In the genomic region with DNA sequence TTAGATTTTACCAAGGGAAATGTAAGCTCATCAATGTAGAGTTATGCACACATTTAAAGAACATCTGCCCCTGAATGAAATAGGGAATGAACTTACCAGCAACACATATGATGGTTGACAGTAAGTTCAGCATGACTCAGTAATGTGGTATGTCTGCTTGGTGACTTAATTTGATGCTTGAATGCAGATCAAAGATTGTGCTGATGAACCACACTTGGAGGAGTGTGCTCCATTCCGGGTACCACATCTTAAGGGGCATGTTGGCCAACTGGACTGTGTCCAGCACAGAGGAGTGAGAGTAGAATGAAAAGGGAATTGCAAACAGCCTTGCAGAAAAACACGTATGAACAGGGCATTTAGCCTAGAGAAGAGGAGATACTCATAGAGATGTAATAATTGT, we compare ENCODE assay signal across 25 cellular contexts.
DNase-seq lines count a peak whose midpoint lies in the region; ATAC-seq, FAIRE-seq and TF ChIP-seq lines count a peak whose summit lies in the region.
"Had no signal": no experiment of that assay in that cellular context is flagged by ENCODE, and none has a peak within 500 bp of the region (broad histone marks: within the 10 kb centered on the region; RNA-seq: fewer than 3 reads in every experiment).

No MANE protein-coding gene starts in this region.

- no peak for ATAC-seq in HG03342 (IDR thresholded peaks at IDR 0.05; ENCODE audit: unreplicated experiment)
- ATAC-seq in gastrocnemius medialis, result no peak
- ATAC-seq: GM12878 had no signal

- H3K36me3 ChIP-seq in adipocyte (ENCODE audit: control insufficient read depth, insufficient read depth, low read length, severe bottlenecking), result no peaks in the 10 kb centered on the region
- no peaks in the 10 kb centered on the region for H3K36me3 ChIP-seq in gastrocnemius medialis
- H3K36me3 ChIP-seq: right atrium auricular region, upper lobe of left lung had no signal

- FAIRE-seq in frontal cortex (lab: Jason Lieb, UNC), result no peak
- FAIRE-seq: GM12878, HTR-8/SVneo had no signal

- no peak overlapping the region for H3K4me3 ChIP-seq in adipocyte (ENCODE audit: low read length)
- no peak overlapping the region for H3K4me3 ChIP-seq in skeletal muscle cell (ENCODE audit: low read depth, low read length)
- H3K4me3 ChIP-seq in gastrocnemius medialis, result no peak overlapping the region
- H3K4me3 ChIP-seq: GM12878, right atrium auricular region, upper lobe of left lung had no signal

- H3K27ac ChIP-seq in gastrocnemius medialis, result no peak overlapping the region
- H3K27ac ChIP-seq: right atrium auricular region, upper lobe of left lung had no signal

- H3K9me3 ChIP-seq in adipocyte (ENCODE audit: control insufficient read depth, low read length) (peaks cover 5% of the 10 kb centered on the region), gastrocnemius medialis (no peaks in the 10 kb centered on the region)

- no peaks in the 10 kb centered on the region for H3K4me1 ChIP-seq in adipocyte (ENCODE audit: control insufficient read depth, insufficient read depth, low read length)
- no peaks in the 10 kb centered on the region for H3K4me1 ChIP-seq in gastrocnemius medialis
- H3K4me1 ChIP-seq: right atrium auricular region, upper lobe of left lung had no signal

- H3K27me3 ChIP-seq in adipocyte (replicated peaks; ENCODE audit: control insufficient read depth, insufficient read depth, low read length) (no peaks in the 10 kb centered on the region), gastrocnemius medialis (no peaks in the 10 kb centered on the region)
- H3K27me3 ChIP-seq: right atrium auricular region, upper lobe of left lung had no signal

- DNase-seq in ELR (ENCODE audit: low read depth) (peak; percentile 2), adipocyte (ENCODE audit: low read depth) (peak; percentile 79), fibroblast of gingiva (ENCODE audit: low read depth) (peak; percentile 12), skeletal muscle cell (ENCODE audit: low read depth) (peak; percentile 13), cortex of kidney (lab: John Stamatoyannopoulos, UW) (no peak), frontal cortex (ENCODE audit: low spot score in 2 of 2) (no peak), gastrocnemius medialis (no peak)
- DNase-seq: ACHN; activated B cell treated with CpG ODN at 0.5 μM for 24 hours; activated CD4-positive, alpha-beta T cell treated with anti-CD3 and anti-CD28 coated beads, Interleukin-2, amount 50 U/mL, for 48 hours; activated gamma-delta T cell; caudate nucleus; glutamatergic neuron; HCEC 1CT; KG1; NCI-H1694 treated with DMSO at 0.1 percent for 48 hours; NCI-H2171 treated with DMSO at 0.1 percent for 48 hours; NCI-H526 treated with DMSO at 0.1 percent for 48 hours; stimulated activated CD8-positive, alpha-beta memory T cell treated with anti-CD3 and anti-CD28 coated beads, Interleukin-4, amount 100 ng/mL, for 48 hours; T1000; upper lobe of left lung had no signal

- no peak for TF ChIP-seq CTCF in gastrocnemius medialis (IDR thresholded peaks at IDR 0.05 in 4 of 5, conservative IDR thresholded peaks at IDR 0.05 in 1 of 5)

- intact Hi-C loops in gastrocnemius medialis (cut with DNase I; ENCODE audit: low total_unique reads), result no loop called here

- in situ Hi-C loops in gastrocnemius medialis (cut with MboI; ENCODE audit: low sequenced_read_pairs in 4 of 4), result no loop called here

- no peak overlapping the region for H3K9ac ChIP-seq in adipocyte (ENCODE audit: low read length)

- TF ChIP-seq POLR2A in gastrocnemius medialis (IDR thresholded peaks at IDR 0.05), result no peak

Comparison
In these comparisons a context has a peak if more than half of its experiments do, and no peak if none do; other contexts are left out.
1. DNase-seq: peak in ELR (single experiment), adipocyte (single experiment), fibroblast of gingiva (single experiment) and skeletal muscle cell (single experiment); none in cortex of kidney (single experiment), frontal cortex (0 of 2) and gastrocnemius medialis (0 of 2).